20 cellular contexts compared by ENCODE assay signal in genomic region chr7:138630059-138630610, GRCh38.
DNase-seq lines count a peak whose midpoint lies in the region; ATAC-seq and TF ChIP-seq lines count a peak whose summit lies in the region.
"Had no signal": no experiment of that assay in that cellular context is flagged by ENCODE, and none has a peak within 500 bp of the region (broad histone marks: within the 10 kb centered on the region; RNA-seq: fewer than 3 reads in every experiment).

No MANE protein-coding gene starts in this region.

- H2AFZ ChIP-seq in Loucy (ENCODE audit: low read length), result no peak overlapping the region; the same call in 1 of the 2 replicates
- H2AFZ ChIP-seq: PC-9 had no signal

- H3K36me3 ChIP-seq in Loucy (ENCODE audit: insufficient read depth, low read length), result no peaks in the 10 kb centered on the region
- H3K36me3 ChIP-seq: BE2C, MG63 had no signal

- peaks cover 5% of the 10 kb centered on the region for H3F3A ChIP-seq in Loucy (ENCODE audit: low read depth)

- no peak overlapping the region for H3K4me3 ChIP-seq in Loucy (ENCODE audit: low read length, poor library complexity, severe bottlenecking)
- H3K4me3 ChIP-seq: MG63, PC-9 had no signal

- intact Hi-C loops in natural killer cell (cut with micrococcal nuclease), result no loop called here

- no peak overlapping the region for H3K9ac ChIP-seq in Loucy (ENCODE audit: low read depth, low read length, poor library complexity, severe bottlenecking)

- H3K27ac Mint-ChIP-seq in activated naive CD8-positive, alpha-beta T cell treated with anti-CD3 and anti-CD28 coated beads for 36 hours, result peak overlapping the region; percentile 4
- H3K27ac Mint-ChIP-seq in natural killer cell, result no peak overlapping the region

- peaks cover 1% of the 10 kb centered on the region for H3K36me3 Mint-ChIP-seq in activated naive CD8-positive, alpha-beta T cell treated with anti-CD3 and anti-CD28 coated beads for 36 hours
- H3K36me3 Mint-ChIP-seq in natural killer cell, result no peaks in the 10 kb centered on the region

- peak; percentile 6 for DNase-seq in stimulated activated CD4-positive, alpha-beta T cell treated with anti-CD3 and anti-CD28 coated beads, Interleukin-12 subunit alpha, Interleukin-12 subunit beta, amount 100 ng/mL, for 4 hours
- no peak for DNase-seq in stimulated activated CD4-positive, alpha-beta T cell treated with anti-CD3 and anti-CD28 coated beads, Interleukin-2, amount 100 ng/mL, for 48 hours
- peak; percentile 17 for DNase-seq in activated naive CD8-positive, alpha-beta T cell treated with anti-CD3 and anti-CD28 coated beads for 36 hours
- DNase-seq in left lobe of liver (ENCODE audit: low spot score) (peak; percentile 4), natural killer cell (no peak)
- DNase-seq: BE2C, H7, IMR-90, Kasumi-1, MG63, NCI-H1436 treated with DMSO at 0.1 percent for 48 hours, NCI-H2029, NCI-H226, NCI-H510A treated with DMSO at 0.1 percent for 48 hours, NCI-H748 treated with DMSO at 0.1 percent for 48 hours, RPMI8226, SHP77 had no signal

- TF ChIP-seq CTCF in Loucy (conservative IDR thresholded peaks at IDR 0.05; ENCODE audit: low read length) (no peak), natural killer cell (IDR thresholded peaks at IDR 0.05) (no peak)

- no peaks in the 10 kb centered on the region for H3K27me3 Mint-ChIP-seq in activated naive CD8-positive, alpha-beta T cell treated with anti-CD3 and anti-CD28 coated beads for 36 hours
- H3K27me3 Mint-ChIP-seq in natural killer cell (ENCODE audit: low read depth in 2 of 2), result peaks cover 0 to 2% of the 10 kb centered on the region in 2 donors

- H3K27me3 ChIP-seq in Loucy (ENCODE audit: insufficient read depth, low read length, poor library complexity, severe bottlenecking), result no peaks in the 10 kb centered on the region
- H3K27me3 ChIP-seq: BE2C, MG63 had no signal

- no peaks in the 10 kb centered on the region for H3K9me3 ChIP-seq in Loucy (ENCODE audit: insufficient read depth, low read depth, low read length)
- H3K9me3 ChIP-seq: MG63 had no signal

- H3K4me1 Mint-ChIP-seq in activated naive CD8-positive, alpha-beta T cell treated with anti-CD3 and anti-CD28 coated beads for 36 hours, result peaks cover 33% of the 10 kb centered on the region
- peaks cover 11% of the 10 kb centered on the region in 2 donors for H3K4me1 Mint-ChIP-seq in natural killer cell

- peaks cover 61% of the 10 kb centered on the region for H3K4me1 ChIP-seq in Loucy (ENCODE audit: insufficient read depth, low read length, poor library complexity, severe bottlenecking)
- H3K4me1 ChIP-seq: BE2C had no signal

- H3K9me2 ChIP-seq in Loucy (replicated peaks; ENCODE audit: low read depth, low read length), result no peaks in the 10 kb centered on the region

- ATAC-seq in left lobe of liver (no peak), natural killer cell (no peak), GM19324 (IDR thresholded peaks at IDR 0.05; ENCODE audit: low FRiP score, unreplicated experiment) (no peak)

- H3K4me2 ChIP-seq in Loucy (ENCODE audit: low read depth, low read length, poor library complexity, severe bottlenecking), result peak overlapping the region; percentile 1
- H3K4me2 ChIP-seq: PC-9 had no signal

- H4K20me1 ChIP-seq in Loucy (ENCODE audit: insufficient read depth, low read length, poor library complexity, severe bottlenecking), result no peaks in the 10 kb centered on the region

- no peaks in the 10 kb centered on the region for H3K79me2 ChIP-seq in Loucy (ENCODE audit: insufficient read depth, low read length)

- no peaks in the 10 kb centered on the region for H3K9me3 Mint-ChIP-seq in activated naive CD8-positive, alpha-beta T cell treated with anti-CD3 and anti-CD28 coated beads for 36 hours
- no peaks in the 10 kb centered on the region for H3K9me3 Mint-ChIP-seq in natural killer cell

- H3K4me3 Mint-ChIP-seq in activated naive CD8-positive, alpha-beta T cell treated with anti-CD3 and anti-CD28 coated beads for 36 hours, result no peak overlapping the region
- no peak overlapping the region for H3K4me3 Mint-ChIP-seq in natural killer cell

Comparison
In these comparisons a context has a peak if more than half of its experiments do, and no peak if none do; other contexts are left out.
1. DNase-seq: peak in stimulated activated CD4-positive, alpha-beta T cell treated with anti-CD3 and anti-CD28 coated beads, Interleukin-12 subunit alpha, Interleukin-12 subunit beta, amount 100 ng/mL, for 4 hours (single experiment), activated naive CD8-positive, alpha-beta T cell treated with anti-CD3 and anti-CD28 coated beads for 36 hours (single experiment) and left lobe of liver (single experiment); none in stimulated activated CD4-positive, alpha-beta T cell treated with anti-CD3 and anti-CD28 coated beads, Interleukin-2, amount 100 ng/mL, for 48 hours (0 of 2) and natural killer cell (single experiment).